ENCODE assay signal across 29 cellular contexts in the genomic region with DNA sequence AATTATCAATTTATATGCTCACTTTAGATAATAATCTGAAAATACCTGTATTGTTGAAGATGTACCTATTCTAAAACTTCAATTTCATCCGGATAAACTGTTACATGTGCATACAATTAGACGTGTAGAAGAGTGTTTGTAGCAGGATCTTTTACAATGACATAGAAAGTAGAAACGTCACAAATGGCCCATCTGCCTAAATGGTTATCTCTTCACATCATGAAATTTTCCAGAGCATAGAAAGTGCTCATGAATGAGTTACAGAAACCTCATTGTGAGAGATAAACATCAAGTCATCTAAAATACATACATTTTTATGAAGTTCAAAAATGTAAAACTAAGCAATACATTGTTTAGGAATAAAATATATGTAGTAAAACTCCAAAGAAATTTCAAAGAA.
"Had no signal": no experiment of that assay in that cellular context is flagged by ENCODE, and none has a peak within 500 bp of the region (broad histone marks: within the 10 kb centered on the region; RNA-seq: fewer than 3 reads in every experiment).

No MANE protein-coding gene starts in this region.

- FAIRE-seq: urothelium cell line had no signal

- H3K9ac ChIP-seq: neural progenitor cell, parathyroid adenoma had no signal

- H2AFZ ChIP-seq: neural progenitor cell, parathyroid adenoma had no signal

- H3K36me3 ChIP-seq: neural progenitor cell, ovary, right lobe of liver, sigmoid colon, spleen, suprapubic skin, tibial artery, transverse colon, upper lobe of left lung, vagina had no signal

- H3K4me2 ChIP-seq: neural progenitor cell, smooth muscle cell had no signal

- H3K27me3 ChIP-seq: neural progenitor cell, ovary, right lobe of liver, sigmoid colon, spleen, suprapubic skin, testis, tibial artery, transverse colon, upper lobe of left lung, vagina had no signal

- H3K4me3 ChIP-seq: neural progenitor cell, ovary, psoas muscle, right lobe of liver, sigmoid colon, smooth muscle cell, spleen, suprapubic skin, testis, tibial artery, transverse colon, upper lobe of left lung, vagina had no signal

- H3K27ac ChIP-seq: neural progenitor cell, ovary, parathyroid adenoma, psoas muscle, right lobe of liver, sigmoid colon, spleen, suprapubic skin, testis, tibial artery, transverse colon, upper lobe of left lung, vagina had no signal

- H3K9me3 ChIP-seq: ovary, psoas muscle, right lobe of liver, sigmoid colon, spleen, suprapubic skin, testis, tibial artery, transverse colon, upper lobe of left lung, vagina had no signal

- DNase-seq: naive thymus-derived CD4-positive, alpha-beta T cell; natural killer cell; occipital lobe; ovary; posterior cingulate gyrus; psoas muscle; right cardiac atrium; right lobe of liver; sigmoid colon; spleen; stimulated activated CD4-positive, alpha-beta T cell treated with anti-CD3 and anti-CD28 coated beads, Interleukin-12 subunit alpha, Interleukin-12 subunit beta, amount 100 ng/mL, for 4 hours; stimulated activated CD4-positive, alpha-beta T cell treated with anti-CD3 and anti-CD28 coated beads, Interleukin-1b, Interleukin-23, amount 100 ng/mL, for 48 hours; stimulated activated CD4-positive, alpha-beta T cell treated with anti-CD3 and anti-CD28 coated beads, Interleukin-4, amount 100 ng/mL, for 1 hour; stimulated activated CD4-positive, alpha-beta T cell treated with anti-CD3 and anti-CD28 coated beads, Interleukin-4, amount 100 ng/mL, for 4 hours; stimulated activated CD8-positive, alpha-beta memory T cell treated with anti-CD3 and anti-CD28 coated beads, Interleukin-4, amount 100 ng/mL, for 48 hours; stimulated activated naive CD4-positive, alpha-beta T cell; stimulated activated naive CD8-positive, alpha-beta T cell treated with anti-CD3 and anti-CD28 coated beads, Interleukin-15, amount 100 ng/mL, for 72 hours; stimulated activated naive CD8-positive, alpha-beta T cell treated with anti-CD3 and anti-CD28 coated beads, Interleukin-15, Interleukin-2, amounts not matched to agents 100 U/mL and 50 U/mL, for 24 hours; substantia nigra; testis; tibial artery; transverse colon; upper lobe of left lung had no signal

- H3K4me1 ChIP-seq: neural progenitor cell, parathyroid adenoma, psoas muscle, right lobe of liver, sigmoid colon, spleen, suprapubic skin, testis, tibial artery, transverse colon, upper lobe of left lung, vagina had no signal

- H3K79me2 ChIP-seq: parathyroid adenoma had no signal
